ENCODE assay signal across 1 cellular context in the genomic region with DNA sequence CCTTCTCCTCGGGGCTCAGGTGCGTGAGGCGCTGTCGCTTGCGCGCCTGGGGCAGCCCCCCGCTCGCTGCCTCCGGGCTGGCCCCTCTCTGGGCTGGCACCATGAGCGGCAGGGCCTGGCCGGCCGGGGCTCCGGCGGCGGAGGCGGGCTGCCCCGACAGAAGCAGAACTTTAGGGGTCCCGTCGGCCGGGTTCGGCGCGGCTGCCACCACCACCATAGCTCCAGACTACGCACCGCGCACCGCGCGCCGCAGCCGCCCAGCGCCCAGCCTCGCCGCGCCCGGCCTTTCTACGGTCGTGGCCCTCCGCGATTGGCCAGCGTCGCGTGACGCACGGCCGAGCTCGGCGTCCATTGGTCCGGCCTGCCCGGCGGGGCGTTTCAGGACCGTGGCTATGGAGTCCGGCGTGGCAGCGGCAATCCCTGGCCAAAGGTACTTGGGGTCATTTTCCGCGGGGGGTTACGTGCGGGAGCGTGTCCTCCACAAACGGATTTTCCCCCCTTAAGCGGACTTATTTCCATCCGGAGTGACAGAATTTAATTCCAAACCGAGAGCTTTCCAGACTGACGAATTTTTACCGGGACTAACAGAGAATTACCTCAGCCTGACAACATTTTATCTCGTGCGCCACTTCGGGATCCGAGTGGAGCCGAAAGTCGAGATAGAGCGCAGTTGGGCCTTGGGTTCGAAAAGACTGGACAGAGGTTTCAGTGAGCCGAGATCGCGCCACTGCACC.
A peak's percentile ranks its signal among the peaks of the same experiment; 100 is the strongest.
TF ChIP-seq lines count a peak whose summit lies in the region.

A gene (minus strand): TSS at position 262 of the 734 bp plus-strand sequence.

TF ChIP-seq in SK-N-SH, 30 proteins besides CTCF, POLR2A, EP300 and RAD21 (continued from another document):
- TF ChIP-seq, protein P1, sequence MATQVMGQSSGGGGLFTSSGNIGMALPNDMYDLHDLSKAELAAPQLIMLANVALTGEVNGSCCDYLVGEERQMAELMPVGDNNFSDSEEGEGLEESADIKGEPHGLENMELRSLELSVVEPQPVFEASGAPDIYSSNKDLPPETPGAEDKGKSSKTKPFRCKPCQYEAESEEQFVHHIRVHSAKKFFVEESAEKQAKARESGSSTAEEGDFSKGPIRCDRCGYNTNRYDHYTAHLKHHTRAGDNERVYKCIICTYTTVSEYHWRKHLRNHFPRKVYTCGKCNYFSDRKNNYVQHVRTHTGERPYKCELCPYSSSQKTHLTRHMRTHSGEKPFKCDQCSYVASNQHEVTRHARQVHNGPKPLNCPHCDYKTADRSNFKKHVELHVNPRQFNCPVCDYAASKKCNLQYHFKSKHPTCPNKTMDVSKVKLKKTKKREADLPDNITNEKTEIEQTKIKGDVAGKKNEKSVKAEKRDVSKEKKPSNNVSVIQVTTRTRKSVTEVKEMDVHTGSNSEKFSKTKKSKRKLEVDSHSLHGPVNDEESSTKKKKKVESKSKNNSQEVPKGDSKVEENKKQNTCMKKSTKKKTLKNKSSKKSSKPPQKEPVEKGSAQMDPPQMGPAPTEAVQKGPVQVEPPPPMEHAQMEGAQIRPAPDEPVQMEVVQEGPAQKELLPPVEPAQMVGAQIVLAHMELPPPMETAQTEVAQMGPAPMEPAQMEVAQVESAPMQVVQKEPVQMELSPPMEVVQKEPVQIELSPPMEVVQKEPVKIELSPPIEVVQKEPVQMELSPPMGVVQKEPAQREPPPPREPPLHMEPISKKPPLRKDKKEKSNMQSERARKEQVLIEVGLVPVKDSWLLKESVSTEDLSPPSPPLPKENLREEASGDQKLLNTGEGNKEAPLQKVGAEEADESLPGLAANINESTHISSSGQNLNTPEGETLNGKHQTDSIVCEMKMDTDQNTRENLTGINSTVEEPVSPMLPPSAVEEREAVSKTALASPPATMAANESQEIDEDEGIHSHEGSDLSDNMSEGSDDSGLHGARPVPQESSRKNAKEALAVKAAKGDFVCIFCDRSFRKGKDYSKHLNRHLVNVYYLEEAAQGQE (IDR thresholded peaks at IDR 0.05; ENCODE audit: low read depth, low read length), result 0 out of 2 replicates have a peak, but pooled peaks have one; percentile 47
- TF ChIP-seq SMC3 (IDR thresholded peaks at IDR 0.05; ENCODE audit: low read depth, low read length), result no peak
- TF ChIP-seq, protein P2, sequence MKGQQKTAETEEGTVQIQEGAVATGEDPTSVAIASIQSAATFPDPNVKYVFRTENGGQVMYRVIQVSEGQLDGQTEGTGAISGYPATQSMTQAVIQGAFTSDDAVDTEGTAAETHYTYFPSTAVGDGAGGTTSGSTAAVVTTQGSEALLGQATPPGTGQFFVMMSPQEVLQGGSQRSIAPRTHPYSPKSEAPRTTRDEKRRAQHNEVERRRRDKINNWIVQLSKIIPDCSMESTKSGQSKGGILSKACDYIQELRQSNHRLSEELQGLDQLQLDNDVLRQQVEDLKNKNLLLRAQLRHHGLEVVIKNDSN (IDR thresholded peaks at IDR 0.05; ENCODE audit: borderline replicate concordance, low read depth), result no peak
- TF ChIP-seq, protein P3, sequence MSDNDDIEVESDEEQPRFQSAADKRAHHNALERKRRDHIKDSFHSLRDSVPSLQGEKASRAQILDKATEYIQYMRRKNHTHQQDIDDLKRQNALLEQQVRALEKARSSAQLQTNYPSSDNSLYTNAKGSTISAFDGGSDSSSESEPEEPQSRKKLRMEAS (IDR thresholded peaks at IDR 0.05; ENCODE audit: low read depth), result no peak; the same call in none of the 2 replicates
- no peak for TF ChIP-seq ELF1 (IDR thresholded peaks at IDR 0.05)
- TF ChIP-seq SIN3A (IDR thresholded peaks at IDR 0.05; ENCODE audit: borderline replicate concordance, low read depth, low read length), result no peak; the same call in 1 of the 2 replicates
- no peak for TF ChIP-seq TEAD4 (IDR thresholded peaks at IDR 0.05; ENCODE audit: borderline replicate concordance, insufficient read depth)
- TF ChIP-seq FOXJ3 (CRISPR knock-in tag; IDR thresholded peaks at IDR 0.05), result no peak
- TF ChIP-seq, protein P4, sequence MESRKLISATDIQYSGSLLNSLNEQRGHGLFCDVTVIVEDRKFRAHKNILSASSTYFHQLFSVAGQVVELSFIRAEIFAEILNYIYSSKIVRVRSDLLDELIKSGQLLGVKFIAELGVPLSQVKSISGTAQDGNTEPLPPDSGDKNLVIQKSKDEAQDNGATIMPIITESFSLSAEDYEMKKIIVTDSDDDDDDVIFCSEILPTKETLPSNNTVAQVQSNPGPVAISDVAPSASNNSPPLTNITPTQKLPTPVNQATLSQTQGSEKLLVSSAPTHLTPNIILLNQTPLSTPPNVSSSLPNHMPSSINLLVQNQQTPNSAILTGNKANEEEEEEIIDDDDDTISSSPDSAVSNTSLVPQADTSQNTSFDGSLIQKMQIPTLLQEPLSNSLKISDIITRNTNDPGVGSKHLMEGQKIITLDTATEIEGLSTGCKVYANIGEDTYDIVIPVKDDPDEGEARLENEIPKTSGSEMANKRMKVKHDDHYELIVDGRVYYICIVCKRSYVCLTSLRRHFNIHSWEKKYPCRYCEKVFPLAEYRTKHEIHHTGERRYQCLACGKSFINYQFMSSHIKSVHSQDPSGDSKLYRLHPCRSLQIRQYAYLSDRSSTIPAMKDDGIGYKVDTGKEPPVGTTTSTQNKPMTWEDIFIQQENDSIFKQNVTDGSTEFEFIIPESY (IDR thresholded peaks at IDR 0.05; ENCODE audit: borderline replicate concordance, low read depth), result no peak
- peak; percentile 94 for TF ChIP-seq MXI1 (IDR thresholded peaks at IDR 0.05; ENCODE audit: low read depth, low read length)
- TF ChIP-seq, protein P5, sequence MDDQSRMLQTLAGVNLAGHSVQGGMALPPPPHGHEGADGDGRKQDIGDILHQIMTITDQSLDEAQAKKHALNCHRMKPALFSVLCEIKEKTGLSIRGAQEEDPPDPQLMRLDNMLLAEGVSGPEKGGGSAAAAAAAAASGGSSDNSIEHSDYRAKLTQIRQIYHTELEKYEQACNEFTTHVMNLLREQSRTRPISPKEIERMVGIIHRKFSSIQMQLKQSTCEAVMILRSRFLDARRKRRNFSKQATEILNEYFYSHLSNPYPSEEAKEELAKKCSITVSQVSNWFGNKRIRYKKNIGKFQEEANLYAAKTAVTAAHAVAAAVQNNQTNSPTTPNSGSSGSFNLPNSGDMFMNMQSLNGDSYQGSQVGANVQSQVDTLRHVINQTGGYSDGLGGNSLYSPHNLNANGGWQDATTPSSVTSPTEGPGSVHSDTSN (IDR thresholded peaks at IDR 0.05), result no peak
- TF ChIP-seq FOSL2 (IDR thresholded peaks at IDR 0.05; ENCODE audit: borderline replicate concordance, low read depth), result no peak
- peak; percentile 55; the same call in 1 of the 2 replicates for TF ChIP-seq YY1 (IDR thresholded peaks at IDR 0.05; ENCODE audit: low read depth)
- TF ChIP-seq JUND (IDR thresholded peaks at IDR 0.05), result no peak
- peak; percentile 92 for TF ChIP-seq RFX5 (IDR thresholded peaks at IDR 0.05; ENCODE audit: low read length)
- peak; percentile 77 for TF ChIP-seq TAF1 (IDR thresholded peaks at IDR 0.05; ENCODE audit: borderline replicate concordance, low read depth, low read length)
- TF ChIP-seq RCOR1 (IDR thresholded peaks at IDR 0.05; ENCODE audit: low read length), result no peak
